17 cellular contexts compared by ENCODE assay signal in genomic region chr18:8766576-8767253, GRCh38.
DNase-seq lines count a peak whose midpoint lies in the region; ATAC-seq and TF ChIP-seq lines count a peak whose summit lies in the region.
"Had no signal": no experiment of that assay in that cellular context is flagged by ENCODE, and none has a peak within 500 bp of the region (broad histone marks: within the 10 kb centered on the region; RNA-seq: fewer than 3 reads in every experiment).

No MANE protein-coding gene starts in this region.

- H3K4me1 ChIP-seq in heart left ventricle (peaks cover 0 to 13% (median 0%) of the 10 kb centered on the region in 12 donors), mesodermal cell (ENCODE audit: control insufficient read depth, insufficient read depth, low read length, poor library complexity, severe bottlenecking) (peaks cover 9% of the 10 kb centered on the region), vagina (peaks cover 12% of the 10 kb centered on the region), stomach (peaks cover 0 to 28% (median 1%) of the 10 kb centered on the region in 4 donors)

- in situ Hi-C loops in GM13977 (cut with MboI; ENCODE audit: low pct_unique_long_range_greater_than_20kb, low sequenced_read_pairs, unreplicated experiment), result no loop called here

- TF ChIP-seq CTCF in heart left ventricle (IDR thresholded peaks at IDR 0.05), result no peak
- TF ChIP-seq CTCF in vagina (IDR thresholded peaks at IDR 0.05), result no peak
- TF ChIP-seq CTCF in stomach (IDR thresholded peaks at IDR 0.05), result no peak
- TF ChIP-seq CTCF in GM13977 (IDR thresholded peaks at IDR 0.05; ENCODE audit: extremely low read depth, insufficient read depth, missing control alignments), result no peak

- H3K36me3 ChIP-seq in heart left ventricle (peaks cover 0 to 3% (median 0%) of the 10 kb centered on the region in 9 donors), mesodermal cell (ENCODE audit: control insufficient read depth, insufficient read depth, low read length) (peaks cover 19% of the 10 kb centered on the region), vagina (no peaks in the 10 kb centered on the region), stomach (peaks cover 0 to 17% (median 9%) of the 10 kb centered on the region in 4 donors)
- H3K36me3 ChIP-seq: left ventricle myocardium inferior had no signal

- WGBS in heart left ventricle, 4 donors, result 72 to 88% (median 85%) methylated on average over 2 of the region's 2 CpGs
- 80 to 93% methylated on average over 1 to 2 of the region's 2 CpGs for WGBS in mesodermal cell (ENCODE audit: insufficient coverage in 2 of 2), 2 experiments
- 63 to 95% (median 93%) methylated on average over 2 of the region's 2 CpGs for WGBS in stomach, 5 donors

- TF ChIP-seq POLR2A in heart left ventricle (IDR thresholded peaks at IDR 0.05) (no peak), vagina (IDR thresholded peaks at IDR 0.05) (no peak), stomach (IDR thresholded peaks at IDR 0.05) (no peak)

- H3K9me3 ChIP-seq in heart left ventricle (no peaks in the 10 kb centered on the region), mesodermal cell (ENCODE audit: control insufficient read depth, low read length) (peaks cover 6% of the 10 kb centered on the region), vagina (no peaks in the 10 kb centered on the region), stomach (peaks cover 0 to under 1% (median 0%) of the 10 kb centered on the region in 4 donors)

- H3K27me3 ChIP-seq in heart left ventricle (no peaks in the 10 kb centered on the region), vagina (no peaks in the 10 kb centered on the region), stomach (no peaks in the 10 kb centered on the region)

- H3K27ac ChIP-seq in heart left ventricle (peak overlapping the region in 1 of 12 donors; percentile 75), caudate nucleus (ENCODE audit: low read depth, low read length) (peak overlapping the region; percentile 72), mesodermal cell (ENCODE audit: low read depth, low read length, severe bottlenecking) (peak overlapping the region; percentile 36), vagina (peak overlapping the region; percentile 60), stomach (peak overlapping the region in 2 of 5 donors; percentile 20 to 64)
- H3K27ac ChIP-seq: left ventricle myocardium inferior had no signal

- H3K4me3 ChIP-seq in heart left ventricle (no peak overlapping the region), mesodermal cell (ENCODE audit: extremely low read depth, insufficient read depth, low read length, poor library complexity, severe bottlenecking) (no peak overlapping the region), vagina (no peak overlapping the region), stomach (no peak overlapping the region)
- H3K4me3 ChIP-seq: left ventricle myocardium inferior had no signal

- intact Hi-C loops in left ventricle myocardium superior (cut with micrococcal nuclease), result no loop called here
- intact Hi-C loops in heart left ventricle (cut with DNase I), result loop anchor here in 1 of 10 donors (10.0 kb wide), 1 partner anchor 58 kb away; no protein-coding TSS in a partner anchor
- intact Hi-C loops in vagina (cut with DNase I), result no loop called here
- intact Hi-C loops in stomach (cut with DNase I; ENCODE audit: low total_unique reads), result no loop called here

- peak; percentile 27 for ATAC-seq in left ventricle myocardium superior
- ATAC-seq in heart left ventricle, result no peak
- ATAC-seq: activated CD8-positive, alpha-beta T cell treated with anti-CD3 and anti-CD28 coated beads, Interleukin-2, amount 10 ng/mL, durations not matched to agents 7 days and 5 days; activated T-cell treated with anti-CD3 and anti-CD28 coated beads, Interleukin-2, amount 50 U/mL, for 72 hours; stimulated activated effector memory CD8-positive, alpha-beta T cell treated with anti-CD3 and anti-CD28 coated beads, Interleukin-12 subunit alpha, Interleukin-12 subunit beta, amount 100 ng/mL, for 72 hours had no signal

- no peak for TF ChIP-seq EP300 in stomach (IDR thresholded peaks at IDR 0.05)

- no peak for DNase-seq in left ventricle myocardium superior
- no peak for DNase-seq in heart left ventricle
- DNase-seq in caudate nucleus (lab: John Stamatoyannopoulos, UW), result no peak
- DNase-seq in vagina (ENCODE audit: extremely low spot score in 2 of 2), result peak in 1 of 2 donors; percentile 58
- no peak for DNase-seq in stomach
- DNase-seq in amygdala (lab: John Stamatoyannopoulos, UW), result no peak
- no peak for DNase-seq in GM13977 (ENCODE audit: low spot score)
- DNase-seq: activated CD8-positive, alpha-beta T cell treated with anti-CD3 and anti-CD28 coated beads, Interleukin-2, amount 10 ng/mL, durations not matched to agents 7 days and 5 days; activated T-cell treated with anti-CD3 and anti-CD28 coated beads, Interleukin-2, amount 50 U/mL, for 72 hours; central memory CD4-positive, alpha-beta T cell; effector memory CD4-positive, alpha-beta T cell; left ventricle myocardium inferior; NCI-H1436 treated with DMSO at 0.1 percent for 48 hours; stimulated activated CD4-positive, alpha-beta T cell treated with anti-CD3 and anti-CD28 coated beads, Interleukin-12 subunit alpha, Interleukin-12 subunit beta, amount 100 ng/mL, for 4 hours; trophoblast cell had no signal
